ENCODE assay signal across 19 cellular contexts in the genomic region with DNA sequence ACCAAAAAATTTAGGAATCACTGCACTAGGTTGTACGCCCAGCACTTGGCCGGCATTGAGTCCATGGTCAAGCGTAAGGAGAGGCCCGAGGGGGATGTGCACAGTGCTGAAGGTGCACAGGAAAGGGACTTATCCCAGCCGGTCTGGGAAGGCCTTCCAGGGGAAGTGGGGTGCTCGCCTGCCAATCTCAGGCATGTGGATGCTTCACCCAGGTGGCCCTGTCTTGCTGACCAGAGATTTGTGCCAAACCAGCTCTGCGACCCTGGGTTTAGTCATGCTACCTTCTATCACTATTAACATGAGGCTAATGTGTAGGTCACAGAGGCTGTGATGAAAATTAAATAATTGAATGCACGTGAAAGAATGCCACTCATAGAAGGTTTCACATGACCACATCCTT. TPM values are rescaled to one million over a fixed set of nuclear protein-coding genes. Genes with fewer than 3 reads are reported as not detected.
DNase-seq lines count a peak whose midpoint lies in the region; ATAC-seq and TF ChIP-seq lines count a peak whose summit lies in the region.
"Had no signal": no experiment of that assay in that cellular context is flagged by ENCODE, and none has a peak within 500 bp of the region (broad histone marks: within the 10 kb centered on the region; RNA-seq: fewer than 3 reads in every experiment).

No MANE protein-coding gene starts in this region.

- H2AFZ ChIP-seq in neural progenitor cell (replicated peaks) (no peak overlapping the region), smooth muscle cell (ENCODE audit: low read depth) (no peak overlapping the region)

- WGBS in endodermal cell (ENCODE audit: insufficient coverage in 1 of 2, insufficient read length in 1 of 2), 2 experiments: 78 to 100% methylated on average over 3 to 8 of the region's 8 CpGs
- WGBS in smooth muscle cell (ENCODE audit: low lambda C conversion rate): 83% methylated on average over 8 of the region's 8 CpGs

- H3K4me1 Mint-ChIP-seq in activated CD4-positive, alpha-beta T cell treated with anti-CD3 and anti-CD28 coated beads, Interleukin-2, amount 10 ng/mL, durations not matched to agents 24 days and 14 days: peaks cover 24% of the 10 kb centered on the region
- H3K4me1 Mint-ChIP-seq in T-helper 17 cell: peaks cover 31% of the 10 kb centered on the region
- H3K4me1 Mint-ChIP-seq in endodermal cell: peaks cover 18% of the 10 kb centered on the region
- peaks cover 42% of the 10 kb centered on the region for H3K4me1 Mint-ChIP-seq in neural progenitor cell

- H3K4me2 ChIP-seq in neural progenitor cell: no peak overlapping the region
- H3K4me2 ChIP-seq in smooth muscle cell: no peak overlapping the region

- H3K4me1 ChIP-seq in endodermal cell (ENCODE audit: control insufficient read depth, insufficient read depth, low read length): peaks cover 14% of the 10 kb centered on the region
- peaks cover 18% of the 10 kb centered on the region for H3K4me1 ChIP-seq in neural progenitor cell
- H3K4me1 ChIP-seq in smooth muscle cell (ENCODE audit: low read depth): peaks cover 23% of the 10 kb centered on the region

- H4K20me1 ChIP-seq in neural progenitor cell (ENCODE audit: low read depth): no peaks in the 10 kb centered on the region
- H4K20me1 ChIP-seq in smooth muscle cell (ENCODE audit: low read depth): peaks cover 18% of the 10 kb centered on the region

- H3K36me3 ChIP-seq in endodermal cell (ENCODE audit: control insufficient read depth, insufficient read depth, low read length) (no peaks in the 10 kb centered on the region), neural progenitor cell (no peaks in the 10 kb centered on the region), smooth muscle cell (ENCODE audit: low read depth) (no peaks in the 10 kb centered on the region)
- H3K36me3 ChIP-seq: MG63, Peyer's patch had no signal

- TF ChIP-seq CTCF in endodermal cell (conservative IDR thresholded peaks at IDR 0.05) (no peak), neural progenitor cell (IDR thresholded peaks at IDR 0.05) (no peak), smooth muscle cell (IDR thresholded peaks at IDR 0.05; ENCODE audit: borderline replicate concordance, insufficient read depth, poor library complexity, severe bottlenecking) (no peak)

- H3K27ac Mint-ChIP-seq in activated CD4-positive, alpha-beta T cell treated with anti-CD3 and anti-CD28 coated beads, Interleukin-2, amount 10 ng/mL, durations not matched to agents 24 days and 14 days: no peak overlapping the region
- no peak overlapping the region for H3K27ac Mint-ChIP-seq in T-helper 17 cell
- H3K27ac Mint-ChIP-seq in endodermal cell: no peak overlapping the region
- no peak overlapping the region for H3K27ac Mint-ChIP-seq in neural progenitor cell

- no peak for DNase-seq in activated CD4-positive, alpha-beta T cell treated with anti-CD3 and anti-CD28 coated beads, Interleukin-2, amount 10 ng/mL, durations not matched to agents 24 days and 14 days
- DNase-seq in activated CD4-positive, alpha-beta T cell treated with anti-CD3 and anti-CD28 coated beads, Interleukin-2, amount 50 U/mL, for 48 hours: no peak
- DNase-seq in T-helper 17 cell: no peak
- peak; percentile 34 for DNase-seq in endodermal cell
- no peak for DNase-seq in neural progenitor cell (ENCODE audit: low spot score)
- DNase-seq in smooth muscle cell (lab: John Stamatoyannopoulos, UW; ENCODE audit: unreplicated experiment): no peak
- no peak for DNase-seq in activated CD4-positive, alpha-beta T cell treated with anti-CD3 and anti-CD28 coated beads for 1 hour
- DNase-seq in COLO829 (ENCODE audit: low spot score): no peak
- DNase-seq: 8988T; activated CD4-positive, alpha-beta T cell treated with anti-CD3 and anti-CD28 coated beads for 4 hours; activated gamma-delta T cell treated with Interleukin-2 at 50 U/mL for 16 hours; anterior cingulate cortex; DMS79; left ventricle myocardium superior; MG63; Peyer's patch; trophoblast cell had no signal

- H3K27ac ChIP-seq in endodermal cell (ENCODE audit: low read depth, low read length): no peak overlapping the region
- no peak overlapping the region for H3K27ac ChIP-seq in neural progenitor cell
- H3K27ac ChIP-seq in smooth muscle cell (ENCODE audit: low read depth): no peak overlapping the region
- H3K27ac ChIP-seq: Peyer's patch, SJSA1 had no signal

- no peak overlapping the region for H3K4me3 ChIP-seq in endodermal cell (ENCODE audit: low read length)
- H3K4me3 ChIP-seq in neural progenitor cell: no peak overlapping the region
- no peak overlapping the region for H3K4me3 ChIP-seq in smooth muscle cell
- H3K4me3 ChIP-seq: K562, MG63, Peyer's patch, SJSA1 had no signal

- H3K9me3 Mint-ChIP-seq in activated CD4-positive, alpha-beta T cell treated with anti-CD3 and anti-CD28 coated beads, Interleukin-2, amount 10 ng/mL, durations not matched to agents 24 days and 14 days: no peaks in the 10 kb centered on the region
- H3K9me3 Mint-ChIP-seq in endodermal cell (no peaks in the 10 kb centered on the region), neural progenitor cell (peaks cover 4% of the 10 kb centered on the region)

- H3K4me3 Mint-ChIP-seq in activated CD4-positive, alpha-beta T cell treated with anti-CD3 and anti-CD28 coated beads, Interleukin-2, amount 10 ng/mL, durations not matched to agents 24 days and 14 days: peak overlapping the region; percentile 83
- H3K4me3 Mint-ChIP-seq in T-helper 17 cell (peak overlapping the region; percentile 96), endodermal cell (no peak overlapping the region), neural progenitor cell (peak overlapping the region; percentile 90)

- peaks cover 33% of the 10 kb centered on the region for H3F3A ChIP-seq in neural progenitor cell (ENCODE audit: low read depth)
- peaks cover 4% of the 10 kb centered on the region for H3F3A ChIP-seq in smooth muscle cell (ENCODE audit: low read depth)

- H3K79me2 ChIP-seq in neural progenitor cell (ENCODE audit: low read depth): peaks cover 29% of the 10 kb centered on the region
- peaks cover 12% of the 10 kb centered on the region for H3K79me2 ChIP-seq in smooth muscle cell (ENCODE audit: low read depth)

- H3K27me3 Mint-ChIP-seq in activated CD4-positive, alpha-beta T cell treated with anti-CD3 and anti-CD28 coated beads, Interleukin-2, amount 10 ng/mL, durations not matched to agents 24 days and 14 days: peaks cover 54% of the 10 kb centered on the region
- peaks cover 11% of the 10 kb centered on the region for H3K27me3 Mint-ChIP-seq in T-helper 17 cell
- H3K27me3 Mint-ChIP-seq in endodermal cell (ENCODE audit: insufficient read depth): peaks cover 11% of the 10 kb centered on the region
- H3K27me3 Mint-ChIP-seq in neural progenitor cell (ENCODE audit: insufficient read depth, low read depth): peaks cover 20% of the 10 kb centered on the region

- no peak for ATAC-seq in T-helper 17 cell
- ATAC-seq: K562, left ventricle myocardium superior had no signal

- H3K36me3 Mint-ChIP-seq in activated CD4-positive, alpha-beta T cell treated with anti-CD3 and anti-CD28 coated beads, Interleukin-2, amount 10 ng/mL, durations not matched to agents 24 days and 14 days (ENCODE audit: low read depth): no peaks in the 10 kb centered on the region
- H3K36me3 Mint-ChIP-seq in T-helper 17 cell (ENCODE audit: low read depth): peaks cover 3% of the 10 kb centered on the region
- no peaks in the 10 kb centered on the region for H3K36me3 Mint-ChIP-seq in endodermal cell (ENCODE audit: low read depth)
- H3K36me3 Mint-ChIP-seq in neural progenitor cell: peaks cover 2% of the 10 kb centered on the region

- intact Hi-C loops in activated CD4-positive, alpha-beta T cell treated with anti-CD3 and anti-CD28 coated beads, Interleukin-2, amount 10 ng/mL, durations not matched to agents 24 days and 14 days (cut with micrococcal nuclease): no loop called here

- no peak overlapping the region for H3K9ac ChIP-seq in endodermal cell (ENCODE audit: extremely low read depth, low read length, poor library complexity, severe bottlenecking)
- H3K9ac ChIP-seq in neural progenitor cell: no peak overlapping the region
- H3K9ac ChIP-seq in smooth muscle cell (ENCODE audit: low read depth): no peak overlapping the region

- H3K27me3 ChIP-seq in endodermal cell (ENCODE audit: control insufficient read depth, insufficient read depth, low read length, poor library complexity, severe bottlenecking) (no peaks in the 10 kb centered on the region), neural progenitor cell (peaks cover 18% of the 10 kb centered on the region), smooth muscle cell (ENCODE audit: low read depth) (no peaks in the 10 kb centered on the region)
- H3K27me3 ChIP-seq: Peyer's patch had no signal

- H3K9me3 ChIP-seq in T-helper 17 cell (ENCODE audit: control insufficient read depth, low read length, poor library complexity, severe bottlenecking) (no peaks in the 10 kb centered on the region), endodermal cell (ENCODE audit: control insufficient read depth, low read length) (no peaks in the 10 kb centered on the region), neural progenitor cell (ENCODE audit: low read depth) (no peaks in the 10 kb centered on the region), smooth muscle cell (replicated peaks; ENCODE audit: low read depth) (no peaks in the 10 kb centered on the region)
- H3K9me3 ChIP-seq: MG63, Peyer's patch had no signal

RNA-seq across cellular contexts. Expression of a gene that starts 1.7 kb away (rescaled TPM):
- 8.3 and 10.3 TPM in 2 replicates for total RNA-seq in activated CD4-positive, alpha-beta T cell treated with anti-CD3 and anti-CD28 coated beads, Interleukin-2, amount 10 ng/mL, durations not matched to agents 24 days and 14 days
- total RNA-seq in T-helper 17 cell (10 to 100 TPM; 15.3 to 18.6 TPM), endodermal cell (100 to 1,000 TPM; 208 to 269 TPM), neural progenitor cell (ENCODE audit: low replicate concordance) (84.6 and 146 TPM in 2 replicates), smooth muscle cell (344 and 532 TPM in 2 replicates)
- polyA plus RNA-seq in endodermal cell (2013, experiment 1 of 2): 239 TPM
- polyA plus RNA-seq in endodermal cell (2013, experiment 2 of 2): 230 TPM
- polyA plus RNA-seq in smooth muscle cell: 458 and 600 TPM in 2 replicates
